8 cellular contexts compared by ENCODE assay signal in genomic region chr6:149065658-149066556, GRCh38.
DNase-seq lines count a peak whose midpoint lies in the region; ATAC-seq and TF ChIP-seq lines count a peak whose summit lies in the region.

No MANE protein-coding gene starts in this region.

- no peaks in the 10 kb centered on the region for H3K36me3 Mint-ChIP-seq in activated naive CD4-positive, alpha-beta T cell treated with anti-CD3 and anti-CD28 coated beads for 36 hours (ENCODE audit: low read depth)

- peak; percentile 66 for DNase-seq in activated naive CD4-positive, alpha-beta T cell treated with anti-CD3 and anti-CD28 coated beads for 36 hours
- DNase-seq in activated naive CD4-positive, alpha-beta T cell (lab: John Stamatoyannopoulos, UW), result no peak
- DNase-seq in Peyer's patch (peak in 2 of 3 donors; percentile 57 to 69), head of caudate nucleus (peak in 26 of 42 donors; percentile 11 to 73 (median 46)), ascending aorta (ENCODE audit: low spot score in 2 of 2) (no peak), NCI-H510A (lab: John Stamatoyannopoulos, UW) (no peak), WERI-Rb-1 (no peak)

- no peak for TF ChIP-seq POLR2A in Peyer's patch (IDR thresholded peaks at IDR 0.05)

- H3K36me3 ChIP-seq in Peyer's patch, result no peaks in the 10 kb centered on the region
- H3K36me3 ChIP-seq in ascending aorta, result no peaks in the 10 kb centered on the region
- no peaks in the 10 kb centered on the region for H3K36me3 ChIP-seq in WERI-Rb-1

- peak; percentile 97 for ATAC-seq in HG02884 (IDR thresholded peaks at IDR 0.05; ENCODE audit: unreplicated experiment)

- H3K9me3 Mint-ChIP-seq in activated naive CD4-positive, alpha-beta T cell treated with anti-CD3 and anti-CD28 coated beads for 36 hours, result no peaks in the 10 kb centered on the region

- peak overlapping the region; percentile 93 for H3K27ac Mint-ChIP-seq in activated naive CD4-positive, alpha-beta T cell treated with anti-CD3 and anti-CD28 coated beads for 36 hours

- peaks cover 29% of the 10 kb centered on the region for H3K4me1 Mint-ChIP-seq in activated naive CD4-positive, alpha-beta T cell treated with anti-CD3 and anti-CD28 coated beads for 36 hours (ENCODE audit: low read depth)

- no peaks in the 10 kb centered on the region for H3K27me3 Mint-ChIP-seq in activated naive CD4-positive, alpha-beta T cell treated with anti-CD3 and anti-CD28 coated beads for 36 hours (ENCODE audit: low read depth)

- H3K27me3 ChIP-seq in Peyer's patch (no peaks in the 10 kb centered on the region), ascending aorta (no peaks in the 10 kb centered on the region), WERI-Rb-1 (ENCODE audit: insufficient read depth, low read depth, severe bottlenecking) (no peaks in the 10 kb centered on the region)

- H3K4me3 ChIP-seq in Peyer's patch (no peak overlapping the region), ascending aorta (no peak overlapping the region), WERI-Rb-1 (ENCODE audit: low read depth, low read length) (no peak overlapping the region)

- H3K4me3 Mint-ChIP-seq in activated naive CD4-positive, alpha-beta T cell treated with anti-CD3 and anti-CD28 coated beads for 36 hours, result peak overlapping the region; percentile 39

- H3K27ac ChIP-seq in Peyer's patch (peak overlapping the region; percentile 10 to 70 (median 56)), ascending aorta (peak overlapping the region in 1 of 2 donors; percentile 50), WERI-Rb-1 (no peak overlapping the region)

- CTCF ChIA-PET in activated naive CD4-positive, alpha-beta T cell treated with anti-CD3 and anti-CD28 coated beads for 36 hours (lab: Charles Lee), result interaction anchor here (0.9 to 5.0 kb wide), 10 partner anchors 10 to 366 kb away, joined by 3 to 24 read pairs (median 4); no protein-coding TSS in a partner anchor

- H3K9me3 ChIP-seq in Peyer's patch (no peaks in the 10 kb centered on the region), ascending aorta (no peaks in the 10 kb centered on the region), WERI-Rb-1 (ENCODE audit: severe bottlenecking) (no peaks in the 10 kb centered on the region)

- intact Hi-C loops in activated naive CD4-positive, alpha-beta T cell treated with anti-CD3 and anti-CD28 coated beads for 36 hours (cut with micrococcal nuclease), result loop anchor here (1.0 kb wide), 3 partner anchors 10 to 33 kb away; no protein-coding TSS in a partner anchor
- intact Hi-C loops in head of caudate nucleus (cut with DNase I) (no loop called here), ascending aorta (cut with DNase I) (no loop called here)

- H3K4me1 ChIP-seq in Peyer's patch (peaks cover 0 to 10% (median 7%) of the 10 kb centered on the region in 4 donors), ascending aorta (peaks cover 12 to 27% of the 10 kb centered on the region in 2 donors)

- no peak for TF ChIP-seq CTCF in Peyer's patch (IDR thresholded peaks at IDR 0.05)
- no peak for TF ChIP-seq CTCF in ascending aorta (IDR thresholded peaks at IDR 0.05)
- TF ChIP-seq CTCF in WERI-Rb-1 (IDR thresholded peaks at IDR 0.05; ENCODE audit: low read depth, low read length), result no peak

Comparison
In these comparisons a context has a peak if more than half of its experiments do, and no peak if none do; other contexts are left out.
1. DNase-seq: peak in activated naive CD4-positive, alpha-beta T cell treated with anti-CD3 and anti-CD28 coated beads for 36 hours (single experiment), Peyer's patch (2 of 3) and head of caudate nucleus (26 of 42); none in activated naive CD4-positive, alpha-beta T cell (0 of 4), ascending aorta (0 of 2), NCI-H510A (single experiment) and WERI-Rb-1 (single experiment).